Comparison of ENCODE assay signal across 23 cellular contexts in genomic region chr2:105989070-105989469, GRCh38.
"Had no signal": no experiment of that assay in that cellular context is flagged by ENCODE, and none has a peak within 500 bp of the region (broad histone marks: within the 10 kb centered on the region; RNA-seq: fewer than 3 reads in every experiment).

No MANE protein-coding gene starts in this region.

- H3K27me3 ChIP-seq: brain microvascular endothelial cell, colonic mucosa had no signal

- H3K27me3 Mint-ChIP-seq: activated CD4-positive, alpha-beta memory T cell treated with anti-CD3 and anti-CD28 coated beads for 36 hours; activated CD4-positive, alpha-beta T cell treated with anti-CD3 and anti-CD28 coated beads, Interleukin-2, amount 10 ng/mL, durations not matched to agents 24 days and 14 days; activated CD8-positive, alpha-beta memory T cell treated with anti-CD3 and anti-CD28 coated beads, Interleukin-2, amount 10 ng/mL, durations not matched to agents 7 days and 5 days; activated naive CD8-positive, alpha-beta T cell; activated T-cell treated with anti-CD3 and anti-CD28 coated beads, Interleukin-2, amount 50 U/mL, for 24 hours had no signal

- H3K4me1 ChIP-seq: colonic mucosa had no signal

- H3K4me3 Mint-ChIP-seq: activated CD4-positive, alpha-beta memory T cell treated with anti-CD3 and anti-CD28 coated beads for 36 hours; activated CD4-positive, alpha-beta T cell treated with anti-CD3 and anti-CD28 coated beads, Interleukin-2, amount 10 ng/mL, durations not matched to agents 24 days and 14 days; activated CD8-positive, alpha-beta memory T cell treated with anti-CD3 and anti-CD28 coated beads, Interleukin-2, amount 10 ng/mL, durations not matched to agents 7 days and 5 days; activated CD8-positive, alpha-beta T cell treated with anti-CD3 and anti-CD28 coated beads, Interleukin-2, amount 10 ng/mL, durations not matched to agents 7 days and 5 days; activated naive CD8-positive, alpha-beta T cell; activated T-cell treated with anti-CD3 and anti-CD28 coated beads, Interleukin-2, amount 50 U/mL, for 24 hours; activated T-cell treated with anti-CD3 and anti-CD28 coated beads, Interleukin-2, amount 50 U/mL, for 72 hours had no signal

- ATAC-seq: activated CD8-positive, alpha-beta memory T cell treated with anti-CD3 and anti-CD28 coated beads, Interleukin-2, amount 10 ng/mL, durations not matched to agents 7 days and 5 days; activated CD8-positive, alpha-beta T cell treated with anti-CD3 and anti-CD28 coated beads, Interleukin-2, amount 10 ng/mL, durations not matched to agents 7 days and 5 days; activated T-cell treated with anti-CD3 and anti-CD28 coated beads, Interleukin-2, amount 50 U/mL, for 72 hours; esophagus mucosa had no signal

- H3K36me3 ChIP-seq: brain microvascular endothelial cell, colonic mucosa had no signal

- H3K27ac ChIP-seq: brain microvascular endothelial cell, colonic mucosa had no signal

- H3K27ac Mint-ChIP-seq: activated CD4-positive, alpha-beta memory T cell treated with anti-CD3 and anti-CD28 coated beads for 36 hours; activated CD4-positive, alpha-beta T cell treated with anti-CD3 and anti-CD28 coated beads, Interleukin-2, amount 10 ng/mL, durations not matched to agents 24 days and 14 days; activated CD8-positive, alpha-beta T cell treated with anti-CD3 and anti-CD28 coated beads, Interleukin-2, amount 10 ng/mL, durations not matched to agents 7 days and 5 days; activated T-cell treated with anti-CD3 and anti-CD28 coated beads, Interleukin-2, amount 50 U/mL, for 24 hours; activated T-cell treated with anti-CD3 and anti-CD28 coated beads, Interleukin-2, amount 50 U/mL, for 72 hours had no signal

- H3K4me3 ChIP-seq: colonic mucosa had no signal

- DNase-seq: activated CD4-positive, alpha-beta memory T cell treated with anti-CD3 and anti-CD28 coated beads for 36 hours; activated CD4-positive, alpha-beta T cell treated with anti-CD3 and anti-CD28 coated beads, Interleukin-2, amount 10 ng/mL, durations not matched to agents 24 days and 14 days; activated CD8-positive, alpha-beta memory T cell treated with anti-CD3 and anti-CD28 coated beads, Interleukin-2, amount 10 ng/mL, durations not matched to agents 7 days and 5 days; activated CD8-positive, alpha-beta memory T cell treated with anti-CD3 and anti-CD28 coated beads, Interleukin-2, amount 50 U/mL, for 48 hours; activated effector memory CD4-positive, alpha-beta T cell treated with Interleukin-2 at 50 U/mL for 16 hours; activated gamma-delta T cell treated with Interleukin-2 at 50 U/mL for 16 hours; activated naive CD4-positive, alpha-beta T cell treated with anti-CD3 and anti-CD28 coated beads, Interleukin-2, amount 50 U/mL, for 16 hours; activated naive CD4-positive, alpha-beta T cell treated with Interleukin-2 at 50 U/mL for 16 hours; activated T-cell treated with anti-CD3 and anti-CD28 coated beads for 4 hours; activated T-cell treated with anti-CD3 and anti-CD28 coated beads, Interleukin-2, amount 50 U/mL, for 24 hours; activated T-cell treated with anti-CD3 and anti-CD28 coated beads, Interleukin-2, amount 50 U/mL, for 72 hours; amniotic stem cell; anterior cingulate cortex; brain microvascular endothelial cell; cerebellar nuclear complex; colonic mucosa; effector CD8-positive, alpha-beta T cell; foreskin fibroblast; head of caudate nucleus; hippocampal formation had no signal

- H3K9me3 ChIP-seq: colonic mucosa had no signal
